In genomic region chr1:102952400-102952799, GRCh38 we compare ENCODE assay signal across 7 cellular contexts.
"Had no signal": no experiment of that assay in that cellular context is flagged by ENCODE, and none has a peak within 500 bp of the region (broad histone marks: within the 10 kb centered on the region; RNA-seq: fewer than 3 reads in every experiment).

No MANE protein-coding gene starts in this region.

- ATAC-seq: GM12878 had no signal

- H3K4me3 ChIP-seq: GM12878 had no signal

- FAIRE-seq: GM12878, GM12891, GM12892, GM18507, GM19239 had no signal

- DNase-seq: GDM1, GF-D8 had no signal
